27 cellular contexts compared by ENCODE assay signal in genomic region chr12:6560501-6561205, GRCh38. TPM values are rescaled to one million over a fixed set of nuclear protein-coding genes. Genes with fewer than 3 reads are reported as not detected.
A peak's percentile ranks its signal among the peaks of the same experiment; 100 is the strongest.
DNase-seq lines count a peak whose midpoint lies in the region; ATAC-seq, FAIRE-seq and TF ChIP-seq lines count a peak whose summit lies in the region.
"Had no signal": no experiment of that assay in that cellular context is flagged by ENCODE, and none has a peak within 500 bp of the region (broad histone marks: within the 10 kb centered on the region; RNA-seq: fewer than 3 reads in every experiment).

No MANE protein-coding gene starts in this region.

- no peak overlapping the region for H3K14ac ChIP-seq in trophoblast cell (ENCODE audit: low read length)

- H2AFZ ChIP-seq in trophoblast cell (ENCODE audit: insufficient read depth, low read length, poor library complexity), result no peak overlapping the region

- no CpG with 5 or more reads among the region's 13 CpGs for WGBS in trophoblast cell (ENCODE audit: extremely low coverage, insufficient coverage, insufficient read length)

- intact Hi-C loops in activated CD8-positive, alpha-beta T cell treated with anti-CD3 and anti-CD28 coated beads for 36 hours (cut with micrococcal nuclease), result no loop called here

- TF ChIP-seq CTCF in activated CD8-positive, alpha-beta T cell treated with anti-CD3 and anti-CD28 coated beads for 36 hours (IDR thresholded peaks at IDR 0.05), result no peak
- TF ChIP-seq CTCF in 22Rv1 (IDR thresholded peaks at IDR 0.05) (no peak), bronchial epithelial cell (IDR thresholded peaks at IDR 0.05; ENCODE audit: insufficient read depth, low read length, severe bottlenecking) (no peak)

- no peak overlapping the region for H3K23ac ChIP-seq in trophoblast cell (ENCODE audit: low read length)

- H3K9me3 ChIP-seq in trophoblast cell (ENCODE audit: insufficient read depth, low read depth, low read length), result peaks cover 3% of the 10 kb centered on the region
- H3K9me3 ChIP-seq: Peyer's patch, SJSA1 had no signal

- H4K12ac ChIP-seq in trophoblast cell (ENCODE audit: low read depth, low read length), result no peak overlapping the region

- no peak overlapping the region for H3K4me3 ChIP-seq in bronchial epithelial cell (ENCODE audit: low read depth, low read length)
- H3K4me3 ChIP-seq in trophoblast cell (ENCODE audit: low read depth, low read length), result peak overlapping the region; percentile 40
- H3K4me3 ChIP-seq: Peyer's patch, SJSA1 had no signal

- H3K4me2 ChIP-seq in trophoblast cell (ENCODE audit: low read length), result no peak overlapping the region

- FAIRE-seq in bronchial epithelial cell (lab: Jason Lieb, UNC), result peak; percentile 7
- FAIRE-seq in GM19239 (lab: Jason Lieb, UNC), result no peak
- FAIRE-seq: H1 had no signal

- H3K4me1 Mint-ChIP-seq in activated CD8-positive, alpha-beta T cell treated with anti-CD3 and anti-CD28 coated beads for 36 hours (ENCODE audit: low read depth), result peaks cover 41% of the 10 kb centered on the region
- peaks cover 26% of the 10 kb centered on the region for H3K4me1 Mint-ChIP-seq in activated CD8-positive, alpha-beta T cell treated with anti-CD3 and anti-CD28 coated beads, Interleukin-2, amount 10 ng/mL, durations not matched to agents 7 days and 5 days (ENCODE audit: low read depth)

- H3K27me3 Mint-ChIP-seq in activated CD8-positive, alpha-beta T cell treated with anti-CD3 and anti-CD28 coated beads for 36 hours, result no peaks in the 10 kb centered on the region
- H3K27me3 Mint-ChIP-seq in activated CD8-positive, alpha-beta T cell treated with anti-CD3 and anti-CD28 coated beads, Interleukin-2, amount 10 ng/mL, durations not matched to agents 7 days and 5 days (ENCODE audit: low read depth), result no peaks in the 10 kb centered on the region
- H3K27me3 Mint-ChIP-seq: CD8-positive, alpha-beta memory T cell had no signal

- H3K27ac ChIP-seq in 22Rv1 (0 out of 2 replicates have a peak overlapping the region, but pooled peaks have one; percentile 26), trophoblast cell (ENCODE audit: low read depth, low read length) (no peak overlapping the region)
- H3K27ac ChIP-seq: Peyer's patch, SJSA1 had no signal

- peaks cover 56% of the 10 kb centered on the region for H3K36me3 Mint-ChIP-seq in activated CD8-positive, alpha-beta T cell treated with anti-CD3 and anti-CD28 coated beads for 36 hours (ENCODE audit: low read depth)
- peaks cover 69% of the 10 kb centered on the region for H3K36me3 Mint-ChIP-seq in activated CD8-positive, alpha-beta T cell treated with anti-CD3 and anti-CD28 coated beads, Interleukin-2, amount 10 ng/mL, durations not matched to agents 7 days and 5 days (ENCODE audit: low read depth)

- H3K18ac ChIP-seq in trophoblast cell (ENCODE audit: low read length), result no peak overlapping the region

- H3K9me3 Mint-ChIP-seq in activated CD8-positive, alpha-beta T cell treated with anti-CD3 and anti-CD28 coated beads for 36 hours, result no peaks in the 10 kb centered on the region
- H3K9me3 Mint-ChIP-seq in activated CD8-positive, alpha-beta T cell treated with anti-CD3 and anti-CD28 coated beads, Interleukin-2, amount 10 ng/mL, durations not matched to agents 7 days and 5 days (ENCODE audit: insufficient read depth), result no peaks in the 10 kb centered on the region
- H3K9me3 Mint-ChIP-seq: CD8-positive, alpha-beta memory T cell had no signal

- H2BK12ac ChIP-seq in trophoblast cell (ENCODE audit: low read length), result no peak overlapping the region

- H4K91ac ChIP-seq in trophoblast cell (ENCODE audit: low read depth, low read length), result no peak overlapping the region

- H3K36me3 ChIP-seq in bronchial epithelial cell (ENCODE audit: control insufficient read depth, insufficient read depth, low read length) (peaks cover 43% of the 10 kb centered on the region), trophoblast cell (ENCODE audit: control insufficient read depth in 1 of 2, insufficient read depth in 2 of 2, low read length in 2 of 2) (peaks cover 49 to 57% of the 10 kb centered on the region in 2 experiments)

- H3K79me2 ChIP-seq in trophoblast cell (ENCODE audit: control insufficient read depth, insufficient read depth, low read length, poor library complexity), result no peaks in the 10 kb centered on the region

- H2BK120ac ChIP-seq in trophoblast cell (ENCODE audit: insufficient read depth, low read length, poor library complexity), result no peak overlapping the region

- no peak overlapping the region for H3K9ac ChIP-seq in trophoblast cell (ENCODE audit: low read length)

- peaks cover under 1% of the 10 kb centered on the region for H3K79me1 ChIP-seq in trophoblast cell (ENCODE audit: low read length)

- H3K27me3 ChIP-seq in bronchial epithelial cell (ENCODE audit: control insufficient read depth, insufficient read depth, low read length) (no peaks in the 10 kb centered on the region), trophoblast cell (ENCODE audit: insufficient read depth, low read length) (no peaks in the 10 kb centered on the region)
- H3K27me3 ChIP-seq: Peyer's patch, SJSA1 had no signal

- H3K27ac Mint-ChIP-seq in activated CD8-positive, alpha-beta T cell treated with anti-CD3 and anti-CD28 coated beads for 36 hours, result peak overlapping the region; percentile 26
- H3K27ac Mint-ChIP-seq in activated CD8-positive, alpha-beta T cell treated with anti-CD3 and anti-CD28 coated beads, Interleukin-2, amount 10 ng/mL, durations not matched to agents 7 days and 5 days, result no peak overlapping the region

- no peak for ATAC-seq in activated CD8-positive, alpha-beta T cell treated with anti-CD3 and anti-CD28 coated beads for 36 hours
- ATAC-seq in activated CD8-positive, alpha-beta T cell treated with anti-CD3 and anti-CD28 coated beads, Interleukin-2, amount 10 ng/mL, durations not matched to agents 7 days and 5 days, result no peak
- ATAC-seq in HG02973 (IDR thresholded peaks at IDR 0.05; ENCODE audit: unreplicated experiment), result no peak
- ATAC-seq: HCT116 had no signal

- no peak overlapping the region for H3K4ac ChIP-seq in trophoblast cell (ENCODE audit: low read depth, low read length)

- H4K8ac ChIP-seq in trophoblast cell (ENCODE audit: low read depth, low read length), result no peak overlapping the region

- H3K4me3 Mint-ChIP-seq in activated CD8-positive, alpha-beta T cell treated with anti-CD3 and anti-CD28 coated beads for 36 hours, result no peak overlapping the region
- no peak overlapping the region for H3K4me3 Mint-ChIP-seq in activated CD8-positive, alpha-beta T cell treated with anti-CD3 and anti-CD28 coated beads, Interleukin-2, amount 10 ng/mL, durations not matched to agents 7 days and 5 days

- no peak overlapping the region for H2BK5ac ChIP-seq in trophoblast cell (ENCODE audit: low read depth, low read length, poor library complexity)

- no peak for DNase-seq in activated CD8-positive, alpha-beta T cell treated with anti-CD3 and anti-CD28 coated beads for 36 hours
- no peak for DNase-seq in activated CD8-positive, alpha-beta T cell treated with anti-CD3 and anti-CD28 coated beads, Interleukin-2, amount 10 ng/mL, durations not matched to agents 7 days and 5 days
- DNase-seq in bronchial epithelial cell (ENCODE audit: low read depth), result no peak
- DNase-seq in trophoblast cell, result no peak
- DNase-seq in GM19239 (ENCODE audit: insufficient read length, low spot score), result no peak
- no peak for DNase-seq in NOMO-1 (lab: John Stamatoyannopoulos, UW; ENCODE audit: unreplicated experiment in 2 of 2)
- DNase-seq: 8988T; AML-193; C1 segment of cervical spinal cord; Calu3; CD8-positive, alpha-beta memory T cell; DMS153; GDM1; Karpas-422; MV-4-11; NCI-H1105 treated with DMSO at 0.1 percent for 48 hours; NCI-H2029 treated with DMSO at 0.1 percent for 48 hours; NCI-H345; NCI-H524; NCI-H774; NK-92 treated with Interleukin-12 subunit alpha and Interleukin-12 subunit beta, amount 100 ng/mL, for 24 hours; Peyer's patch had no signal

- POLR2A ChIA-PET in activated CD8-positive, alpha-beta T cell treated with anti-CD3 and anti-CD28 coated beads for 36 hours (lab: Charles Lee), result interaction anchor here (0.7 to 18.1 kb wide), 4 partner anchors 9 to 22 kb away, joined by 3 to 264 read pairs (median 4); partner anchors contain the start of gene GAPDH
- POLR2A ChIA-PET in activated CD8-positive, alpha-beta T cell treated with anti-CD3 and anti-CD28 coated beads, Interleukin-2, amount 10 ng/mL, durations not matched to agents 7 days and 5 days (lab: Charles Lee), result interaction anchor here (0.8 to 1.0 kb wide), 2 partner anchors 12 to 22 kb away, joined by 3 read pairs; no protein-coding TSS in a partner anchor

- H3K4me1 ChIP-seq in trophoblast cell (ENCODE audit: control insufficient read depth in 1 of 2, insufficient read depth in 2 of 2, low read length in 2 of 2), result peaks cover 0 to 2% of the 10 kb centered on the region in 2 experiments

- CTCF ChIA-PET in activated CD8-positive, alpha-beta T cell treated with anti-CD3 and anti-CD28 coated beads for 36 hours (lab: Charles Lee), result interaction anchor here (1.1 to 4.4 kb wide), 2 partner anchors 10 to 23 kb away, joined by 3 to 19 read pairs; no protein-coding TSS in a partner anchor
- CTCF ChIA-PET in activated CD8-positive, alpha-beta T cell treated with anti-CD3 and anti-CD28 coated beads, Interleukin-2, amount 10 ng/mL, durations not matched to agents 7 days and 5 days (lab: Charles Lee), result interaction anchor here (0.6 to 3.4 kb wide), 2 partner anchors 8 to 21 kb away, joined by 3 to 26 read pairs; no protein-coding TSS in a partner anchor

- H2AK5ac ChIP-seq in trophoblast cell (ENCODE audit: low read length), result no peak overlapping the region

RNA-seq across cellular contexts. Expression of gene IFFO1, which starts 4.8 kb away (rescaled TPM):
- total RNA-seq in activated CD8-positive, alpha-beta T cell treated with anti-CD3 and anti-CD28 coated beads for 36 hours, result 1 to 10 TPM; 7.8 to 8.5 TPM
- 10 to 100 TPM; 24.9 to 25.5 TPM for total RNA-seq in activated CD8-positive, alpha-beta T cell treated with anti-CD3 and anti-CD28 coated beads, Interleukin-2, amount 10 ng/mL, durations not matched to agents 7 days and 5 days
- total RNA-seq in bronchial epithelial cell, result 0.51 and 0.53 TPM in 2 replicates
- 5.1 and 5.3 TPM in 2 replicates for polyA plus RNA-seq in trophoblast cell (2013)

RNA-seq across cellular contexts. Expression of gene NOP2, which starts 7.4 kb away (rescaled TPM):
- total RNA-seq in activated CD8-positive, alpha-beta T cell treated with anti-CD3 and anti-CD28 coated beads for 36 hours, result 10 to 100 TPM; 87.9 to 89.4 TPM
- 10 to 100 TPM; 84.2 to 87.6 TPM for total RNA-seq in activated CD8-positive, alpha-beta T cell treated with anti-CD3 and anti-CD28 coated beads, Interleukin-2, amount 10 ng/mL, durations not matched to agents 7 days and 5 days
- 26.5 and 33.4 TPM in 2 replicates for total RNA-seq in bronchial epithelial cell
- polyA plus RNA-seq in trophoblast cell (2013), result 47.1 and 49.3 TPM in 2 replicates

RNA-seq across cellular contexts. Expression of gene GAPDH, which starts 26.3 kb away (rescaled TPM):
- 1,000 to 10,000 TPM; 9,109 to 9,234 TPM for total RNA-seq in activated CD8-positive, alpha-beta T cell treated with anti-CD3 and anti-CD28 coated beads for 36 hours
- total RNA-seq in activated CD8-positive, alpha-beta T cell treated with anti-CD3 and anti-CD28 coated beads, Interleukin-2, amount 10 ng/mL, durations not matched to agents 7 days and 5 days, result 1,000 to 10,000 TPM; 6,175 to 6,471 TPM
- total RNA-seq in bronchial epithelial cell, result 5,048 and 6,753 TPM in 2 replicates
- 5,061 and 5,152 TPM in 2 replicates for polyA plus RNA-seq in trophoblast cell (2013)

RNA-seq across cellular contexts. Expression of gene CHD4, which starts 46.5 kb away (rescaled TPM):
- 100 to 1,000 TPM; 273 to 277 TPM for total RNA-seq in activated CD8-positive, alpha-beta T cell treated with anti-CD3 and anti-CD28 coated beads for 36 hours
- total RNA-seq in activated CD8-positive, alpha-beta T cell treated with anti-CD3 and anti-CD28 coated beads, Interleukin-2, amount 10 ng/mL, durations not matched to agents 7 days and 5 days, result 100 to 1,000 TPM; 277 to 292 TPM
- 107 and 121 TPM in 2 replicates for total RNA-seq in bronchial epithelial cell
- 121 and 123 TPM in 2 replicates for polyA plus RNA-seq in trophoblast cell (2013)
